12 cellular contexts compared by ENCODE assay signal in the genomic region with DNA sequence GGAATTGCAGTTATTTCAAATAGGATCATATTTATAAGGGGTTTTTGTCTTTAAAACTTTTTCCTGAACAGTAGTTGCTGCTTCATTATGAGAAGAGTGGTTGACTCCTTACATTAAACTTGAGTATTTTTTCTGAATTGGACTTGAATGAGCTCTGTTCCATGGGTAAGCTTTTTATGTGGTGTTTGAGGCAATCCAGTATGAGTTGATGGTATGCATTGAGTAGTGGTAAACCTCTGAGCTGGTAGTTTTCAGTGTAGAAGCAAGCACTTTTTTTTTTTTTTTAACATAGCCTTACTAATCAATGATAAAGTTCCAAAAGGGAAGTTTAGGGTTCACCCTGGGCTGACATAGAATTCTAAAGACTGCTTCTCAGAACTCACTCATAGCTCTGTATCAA. TPM values are rescaled to one million over a fixed set of nuclear protein-coding genes. Genes with fewer than 3 reads are reported as not detected.
DNase-seq lines count a peak whose midpoint lies in the region; ATAC-seq lines count a peak whose summit lies in the region.
"Had no signal": no experiment of that assay in that cellular context is flagged by ENCODE, and none has a peak within 500 bp of the region (broad histone marks: within the 10 kb centered on the region; RNA-seq: fewer than 3 reads in every experiment).

No MANE protein-coding gene starts in this region.

- peaks cover 38 to 57% (median 51%) of the 10 kb centered on the region in 3 donors for H3K4me1 Mint-ChIP-seq in IgD-negative memory B cell
- H3K4me1 Mint-ChIP-seq in activated CD8-positive, alpha-beta T cell treated with anti-CD3 and anti-CD28 coated beads, Interleukin-2, amount 10 ng/mL, durations not matched to agents 7 days and 5 days (ENCODE audit: low read depth) = peaks cover 65% of the 10 kb centered on the region
- peaks cover 56% of the 10 kb centered on the region for H3K4me1 Mint-ChIP-seq in memory B cell

- H3K27ac ChIP-seq in BLaER1 treated with 17β-estradiol and CSF1 and Interleukin-3, amounts not matched to agents 10 nM and 100 nM = peak overlapping the region in 6 of 11 experiments; percentile 4 to 90 (median 88); a peak in 6 of 22 replicates
- H3K27ac ChIP-seq in SJCRH30 = no peak overlapping the region
- H3K27ac ChIP-seq: brain microvascular endothelial cell had no signal

- H3K27me3 Mint-ChIP-seq in IgD-negative memory B cell = no peaks in the 10 kb centered on the region
- no peaks in the 10 kb centered on the region for H3K27me3 Mint-ChIP-seq in activated CD8-positive, alpha-beta T cell treated with anti-CD3 and anti-CD28 coated beads, Interleukin-2, amount 10 ng/mL, durations not matched to agents 7 days and 5 days (ENCODE audit: low read depth)
- H3K27me3 Mint-ChIP-seq in memory B cell = no peaks in the 10 kb centered on the region

- no peaks in the 10 kb centered on the region for H3K9me3 Mint-ChIP-seq in IgD-negative memory B cell
- no peaks in the 10 kb centered on the region for H3K9me3 Mint-ChIP-seq in activated CD8-positive, alpha-beta T cell treated with anti-CD3 and anti-CD28 coated beads, Interleukin-2, amount 10 ng/mL, durations not matched to agents 7 days and 5 days (ENCODE audit: insufficient read depth)
- no peaks in the 10 kb centered on the region for H3K9me3 Mint-ChIP-seq in memory B cell

- H3K4me2 ChIP-seq in BLaER1 treated with 17β-estradiol and CSF1 and Interleukin-3, amounts not matched to agents 10 nM and 100 nM = peak overlapping the region; percentile 86 to 97 (median 94)

- peaks cover 72 to 81% (median 76%) of the 10 kb centered on the region in 11 experiments for H4K20me1 ChIP-seq in BLaER1 treated with 17β-estradiol and CSF1 and Interleukin-3, amounts not matched to agents 10 nM and 100 nM

- no peak for ATAC-seq in activated CD8-positive, alpha-beta T cell treated with anti-CD3 and anti-CD28 coated beads, Interleukin-2, amount 10 ng/mL, durations not matched to agents 7 days and 5 days
- no peak for ATAC-seq in memory B cell (ENCODE audit: low read depth)
- no peak for ATAC-seq in activated CD4-positive, CD25-positive, alpha-beta regulatory T cell treated with anti-CD3 and anti-CD28 coated beads, Interleukin-2, amount 50 U/mL, for 24 hours

- DNase-seq in activated CD8-positive, alpha-beta T cell treated with anti-CD3 and anti-CD28 coated beads, Interleukin-2, amount 10 ng/mL, durations not matched to agents 7 days and 5 days = no peak
- DNase-seq in memory B cell (ENCODE audit: low spot score in 2 of 2) (no peak), SJCRH30 (no peak), KG1 (lab: John Stamatoyannopoulos, UW) (no peak), EL (no peak)
- DNase-seq: activated CD8-positive, alpha-beta memory T cell treated with anti-CD3 and anti-CD28 coated beads for 24 hours; brain microvascular endothelial cell; erythroblast; NCI-H226 had no signal

- CTCF ChIA-PET in activated CD8-positive, alpha-beta T cell treated with anti-CD3 and anti-CD28 coated beads, Interleukin-2, amount 10 ng/mL, durations not matched to agents 7 days and 5 days (lab: Charles Lee) = interaction anchor here (1.0 to 1.9 kb wide), 7 partner anchors 8 to 49 kb away, joined by 3 to 11 read pairs (median 3); no protein-coding TSS in a partner anchor

- H3K27ac Mint-ChIP-seq in IgD-negative memory B cell (peak overlapping the region; percentile 98 to 99 (median 98)), memory B cell (peak overlapping the region; percentile 98)
- peak overlapping the region; percentile 69 for H3K27ac Mint-ChIP-seq in activated CD8-positive, alpha-beta T cell treated with anti-CD3 and anti-CD28 coated beads, Interleukin-2, amount 10 ng/mL, durations not matched to agents 7 days and 5 days

- no peaks in the 10 kb centered on the region for H3K9me3 ChIP-seq in BLaER1 treated with 17β-estradiol and CSF1 and Interleukin-3, amounts not matched to agents 10 nM and 100 nM (replicated peaks in 1 of 11)
- no peaks in the 10 kb centered on the region for H3K9me3 ChIP-seq in SJCRH30 (replicated peaks)

- POLR2A ChIA-PET in activated CD8-positive, alpha-beta T cell treated with anti-CD3 and anti-CD28 coated beads, Interleukin-2, amount 10 ng/mL, durations not matched to agents 7 days and 5 days (lab: Charles Lee) = interaction anchor here (0.6 kb wide), 1 partner anchor 287 kb away, joined by 5 read pairs; a partner anchor contains a TSS

- peak overlapping the region in 4 of 10 experiments; percentile 95 to 98 (median 97); a peak in 3 of 20 replicates for H3K4me3 ChIP-seq in BLaER1 treated with 17β-estradiol and CSF1 and Interleukin-3, amounts not matched to agents 10 nM and 100 nM
- no peak overlapping the region for H3K4me3 ChIP-seq in SJCRH30

- H3K4me1 ChIP-seq in BLaER1 treated with 17β-estradiol and CSF1 and Interleukin-3, amounts not matched to agents 10 nM and 100 nM = peaks cover 32 to 55% (median 41%) of the 10 kb centered on the region in 10 experiments
- H3K4me1 ChIP-seq in SJCRH30 = peaks cover 3% of the 10 kb centered on the region

- peaks cover 4 to 55% (median 16%) of the 10 kb centered on the region in 11 experiments; a peak in 16 of 22 replicates for H3K36me3 ChIP-seq in BLaER1 treated with 17β-estradiol and CSF1 and Interleukin-3, amounts not matched to agents 10 nM and 100 nM
- H3K36me3 ChIP-seq in SJCRH30 = peaks cover 3% of the 10 kb centered on the region; the same call in 1 of the 2 replicates
- H3K36me3 ChIP-seq: brain microvascular endothelial cell had no signal

- H3K27me3 ChIP-seq in BLaER1 treated with 17β-estradiol and CSF1 and Interleukin-3, amounts not matched to agents 10 nM and 100 nM = no peaks in the 10 kb centered on the region
- no peaks in the 10 kb centered on the region for H3K27me3 ChIP-seq in SJCRH30
- H3K27me3 ChIP-seq: brain microvascular endothelial cell had no signal

- H3K9ac ChIP-seq in BLaER1 treated with 17β-estradiol and CSF1 and Interleukin-3, amounts not matched to agents 10 nM and 100 nM = peak overlapping the region in 8 of 11 experiments; percentile 61 to 95 (median 93); a peak in 7 of 22 replicates

- H3K36me3 Mint-ChIP-seq in IgD-negative memory B cell (no peaks in the 10 kb centered on the region), memory B cell (no peaks in the 10 kb centered on the region)
- peaks cover 36% of the 10 kb centered on the region for H3K36me3 Mint-ChIP-seq in activated CD8-positive, alpha-beta T cell treated with anti-CD3 and anti-CD28 coated beads, Interleukin-2, amount 10 ng/mL, durations not matched to agents 7 days and 5 days (ENCODE audit: low read depth)

- H3K4me3 Mint-ChIP-seq in IgD-negative memory B cell = peak overlapping the region in 3 of 4 donors; percentile 56 to 99 (median 94)
- H3K4me3 Mint-ChIP-seq in activated CD8-positive, alpha-beta T cell treated with anti-CD3 and anti-CD28 coated beads, Interleukin-2, amount 10 ng/mL, durations not matched to agents 7 days and 5 days = peak overlapping the region; percentile 89
- H3K4me3 Mint-ChIP-seq in memory B cell = no peak overlapping the region

RNA-seq across cellular contexts. Expression of a gene that starts 3.4 kb away (rescaled TPM):
- polyA plus RNA-seq in IgD-negative memory B cell = 23.6 TPM
- total RNA-seq in activated CD8-positive, alpha-beta T cell treated with anti-CD3 and anti-CD28 coated beads, Interleukin-2, amount 10 ng/mL, durations not matched to agents 7 days and 5 days = 10 to 100 TPM; 83.1 to 86.7 TPM
- total RNA-seq in SJCRH30 (2014; rRNA removed; shearing (Covaris generic)) = 32.3 and 33.2 TPM in 2 replicates

RNA-seq across cellular contexts. Expression of a gene that starts 38.2 kb away (rescaled TPM):
- 547 TPM for polyA plus RNA-seq in IgD-negative memory B cell
- total RNA-seq in activated CD8-positive, alpha-beta T cell treated with anti-CD3 and anti-CD28 coated beads, Interleukin-2, amount 10 ng/mL, durations not matched to agents 7 days and 5 days = 100 to 1,000 TPM; 275 to 298 TPM
- total RNA-seq in SJCRH30 (2014; rRNA removed; shearing (Covaris generic)) = 165 and 191 TPM in 2 replicates
